ENCODE assay signal across 8 cellular contexts in genomic region chr4:140092094-140092820, GRCh38.
DNase-seq lines count a peak whose midpoint lies in the region; ATAC-seq, FAIRE-seq and TF ChIP-seq lines count a peak whose summit lies in the region.

No MANE protein-coding gene starts in this region.

- WGBS in stomach, 5 donors: 26 to 39% (median 29%) methylated on average over 23 of the region's 23 CpGs

- H3K27ac ChIP-seq in HEK293 (ENCODE audit: extremely low read depth, low read depth, low read length): peak overlapping the region; percentile 60
- peak overlapping the region in 1 of 2 donors; percentile 62 for H3K27ac ChIP-seq in kidney (ENCODE audit: low read depth in 2 of 2, low read length in 2 of 2)
- H3K27ac ChIP-seq in stomach: peak overlapping the region; percentile 52 to 79 (median 76)

- intact Hi-C loops in kidney (cut with DNase I) (no loop called here), stomach (cut with DNase I; ENCODE audit: low total_unique reads) (no loop called here)

- H3K9me3 ChIP-seq in HEK293 (ENCODE audit: control insufficient read depth, insufficient read depth, low read depth, low read length): no peaks in the 10 kb centered on the region
- no peaks in the 10 kb centered on the region for H3K9me3 ChIP-seq in kidney (ENCODE audit: control insufficient read depth in 1 of 2, low read length in 2 of 2)
- H3K9me3 ChIP-seq in stomach: no peaks in the 10 kb centered on the region

- DNase-seq in NCI-H345 (lab: John Stamatoyannopoulos, UW) (peak; percentile 88), bronchial epithelial cell (ENCODE audit: low read depth) (no peak), kidney (peak; percentile 73), stomach (peak; percentile 43), SKM-1 treated with dmso at 0.1 percent for 144 hours (lab: John Stamatoyannopoulos, UW; ENCODE audit: unreplicated experiment) (no peak)

- H3K36me3 ChIP-seq in HEK293 (ENCODE audit: control insufficient read depth in 2 of 2, insufficient read depth in 1 of 2, low read length in 2 of 2) (no peaks in the 10 kb centered on the region), bronchial epithelial cell (ENCODE audit: control insufficient read depth, insufficient read depth, low read length) (no peaks in the 10 kb centered on the region), kidney (ENCODE audit: control insufficient read depth in 1 of 2, insufficient read depth in 2 of 2, low read length in 2 of 2) (no peaks in the 10 kb centered on the region), stomach (no peaks in the 10 kb centered on the region)

- no peak for TF ChIP-seq EP300 in stomach (IDR thresholded peaks at IDR 0.05)

- H3K4me1 ChIP-seq in HEK293 (ENCODE audit: control insufficient read depth, insufficient read depth, low read length) (peaks cover 7% of the 10 kb centered on the region), kidney (ENCODE audit: control insufficient read depth in 1 of 2, insufficient read depth in 1 of 2, low read depth in 1 of 2, low read length in 2 of 2) (peaks cover 15 to 20% of the 10 kb centered on the region in 2 donors), stomach (peaks cover 44 to 71% (median 61%) of the 10 kb centered on the region in 4 donors)

- TF ChIP-seq CTCF in HEK293 (tag by site-specific recombination; IDR thresholded peaks at IDR 0.05) (no peak), bronchial epithelial cell (IDR thresholded peaks at IDR 0.05; ENCODE audit: insufficient read depth, low read length, severe bottlenecking) (no peak), kidney (IDR thresholded peaks at IDR 0.05; ENCODE audit: borderline replicate concordance, extremely low read depth, insufficient read depth) (no peak), stomach (IDR thresholded peaks at IDR 0.05) (no peak)

- no peak overlapping the region; the same call in 1 of the 2 replicates for H3K4me3 ChIP-seq in HEK293 (ENCODE audit: low read depth, low read length)
- peak overlapping the region; percentile 9 for H3K4me3 ChIP-seq in bronchial epithelial cell (ENCODE audit: low read depth, low read length)
- H3K4me3 ChIP-seq in kidney (ENCODE audit: low read length in 2 of 2): peak overlapping the region; percentile 35 to 47
- H3K4me3 ChIP-seq in stomach: peak overlapping the region; percentile 24 to 38 (median 31)

- POLR2A ChIA-PET in HEK293 (lab: Yijun Ruan, JAX): no interaction called here

- CTCF ChIA-PET in HEK293 (lab: Yijun Ruan, JAX): no interaction called here

- no peaks in the 10 kb centered on the region for H3K27me3 ChIP-seq in bronchial epithelial cell (ENCODE audit: control insufficient read depth, insufficient read depth, low read length)
- no peaks in the 10 kb centered on the region for H3K27me3 ChIP-seq in stomach

- no peak for TF ChIP-seq POLR2A in stomach (IDR thresholded peaks at IDR 0.05)

- FAIRE-seq in bronchial epithelial cell (lab: Jason Lieb, UNC) (no peak), kidney (lab: Jason Lieb, UNC) (no peak)

- ATAC-seq in HG03469 (IDR thresholded peaks at IDR 0.05; ENCODE audit: unreplicated experiment) (no peak), HG03175 (IDR thresholded peaks at IDR 0.05; ENCODE audit: unreplicated experiment) (no peak)

- peak overlapping the region; percentile 30 to 62 for H3K9ac ChIP-seq in kidney (ENCODE audit: low read length in 2 of 2)

TF ChIP-seq in HEK293, 187 proteins besides CTCF, POLR2A, EP300 and RAD21 (continues in another document):
- TF ChIP-seq ZNF2 (tag by site-specific recombination; IDR thresholded peaks at IDR 0.05) (0 out of 2 replicates have a peak, but pooled peaks have one; percentile 25), IKZF3 (tag by site-specific recombination; IDR thresholded peaks at IDR 0.05) (peak; percentile 57; the same call in 1 of the 2 replicates), SP2 (tag by site-specific recombination; IDR thresholded peaks at IDR 0.05) (peak; percentile 67), SP7 (tag by site-specific recombination; IDR thresholded peaks at IDR 0.05) (peak; percentile 88), ZNF558 (tag by site-specific recombination; IDR thresholded peaks at IDR 0.05) (0 out of 2 replicates have a peak, but pooled peaks have one; percentile 35), ZFP69B (tag by site-specific recombination; IDR thresholded peaks at IDR 0.05) (peak; percentile 94), MZF1 (tag by site-specific recombination; IDR thresholded peaks at IDR 0.05; ENCODE audit: borderline replicate concordance) (peak; percentile 57; the same call in 1 of the 2 replicates), ZNF610 (tag by site-specific recombination; IDR thresholded peaks at IDR 0.05; ENCODE audit: borderline replicate concordance) (peak; percentile 95), ZNF132 (tag by site-specific recombination; IDR thresholded peaks at IDR 0.05; ENCODE audit: borderline replicate concordance) (no peak), ZNF24 (tag by site-specific recombination; IDR thresholded peaks at IDR 0.05) (peak; percentile 55; the same call in 1 of the 2 replicates), ZNF692 (tag by site-specific recombination; IDR thresholded peaks at IDR 0.05) (peak; percentile 95), SCRT1 (tag by site-specific recombination; IDR thresholded peaks at IDR 0.05; ENCODE audit: borderline replicate concordance) (peak; percentile 56; the same call in 1 of the 2 replicates), TCF7L2 (IDR thresholded peaks at IDR 0.05; ENCODE audit: borderline replicate concordance, low read depth, low read length) (peak; percentile 92), ZNF600 (tag by site-specific recombination; IDR thresholded peaks at IDR 0.05) (peak; percentile 95), PRDM10 (tag by site-specific recombination; IDR thresholded peaks at IDR 0.05) (peak; percentile 67), ZIC2 (tag by site-specific recombination; IDR thresholded peaks at IDR 0.05) (peak; percentile 53), PATZ1 (tag by site-specific recombination; IDR thresholded peaks at IDR 0.05) (0 out of 2 replicates have a peak, but pooled peaks have one; percentile 51), ZBTB48 (tag by site-specific recombination; IDR thresholded peaks at IDR 0.05) (0 out of 2 replicates have a peak, but pooled peaks have one; percentile 26), ZBTB20 (tag by site-specific recombination; IDR thresholded peaks at IDR 0.05) (peak; percentile 28; the same call in 1 of the 2 replicates), WT1 (tag by site-specific recombination; IDR thresholded peaks at IDR 0.05) (peak; percentile 70), ZEB2 (tag by site-specific recombination; IDR thresholded peaks at IDR 0.05) (peak; percentile 78), ZNF501 (tag by site-specific recombination; IDR thresholded peaks at IDR 0.05) (no peak), OSR2 (tag by site-specific recombination; IDR thresholded peaks at IDR 0.05) (peak; percentile 96)

Comparison
In these comparisons a context has a peak if more than half of its experiments do, and no peak if none do; other contexts are left out.
1. DNase-seq: peak in NCI-H345 (single experiment), kidney (single experiment) and stomach (single experiment); none in bronchial epithelial cell (single experiment) and SKM-1 treated with dmso at 0.1 percent for 144 hours (single experiment).